In genomic region chr7:69858471-69858870, GRCh38 we compare ENCODE assay signal across 24 cellular contexts.
"Had no signal": no experiment of that assay in that cellular context is flagged by ENCODE, and none has a peak within 500 bp of the region (broad histone marks: within the 10 kb centered on the region; RNA-seq: fewer than 3 reads in every experiment).

No MANE protein-coding gene starts in this region.

- H3K27me3 Mint-ChIP-seq: dendritic cell treated with granulocyte-macrophage colony-stimulating factor and Interleukin-4, amounts not matched to agents 40 ng/mL and 50 ng/mL, for 4 days; progenitor cell of endocrine pancreas had no signal

- ATAC-seq: activated naive CD4-positive, alpha-beta T cell treated with anti-CD3 and anti-CD28 coated beads, Interleukin-2, amount 50 U/mL, for 72 hours; activated T-cell treated with anti-CD3 and anti-CD28 coated beads, Interleukin-2, amount 50 U/mL, for 72 hours; gastroesophageal sphincter; right lobe of liver; stimulated activated effector memory CD8-positive, alpha-beta T cell treated with anti-CD3 and anti-CD28 coated beads, Interleukin-12 subunit alpha, Interleukin-12 subunit beta, amount 100 ng/mL, for 72 hours; upper lobe of right lung had no signal

- DNase-seq: activated CD4-positive, alpha-beta T cell treated with anti-CD3 and anti-CD28 coated beads for 4 hours; activated CD4-positive, alpha-beta T cell treated with anti-CD3 and anti-CD28 coated beads, Interleukin-2, amount 50 U/mL, for 4 hours; activated naive CD4-positive, alpha-beta T cell; activated T-cell treated with anti-CD3 and anti-CD28 coated beads for 4 hours; activated T-cell treated with anti-CD3 and anti-CD28 coated beads, Interleukin-2, amount 50 U/mL, for 72 hours; head of caudate nucleus; hypothalamus; islet precursor cell; left ventricle myocardium inferior; nephron progenitor cell; right lobe of liver; stimulated activated CD4-positive, alpha-beta T cell treated with anti-CD3 and anti-CD28 coated beads, Interleukin-12 subunit alpha, Interleukin-12 subunit beta, amount 100 ng/mL, for 4 hours; stimulated activated CD4-positive, alpha-beta T cell treated with anti-CD3 and anti-CD28 coated beads, Interleukin-4, amount 100 ng/mL, for 1 hour; stomach; tibial artery; upper lobe of right lung had no signal

- H3K36me3 Mint-ChIP-seq: stimulated activated effector memory CD8-positive, alpha-beta T cell treated with anti-CD3 and anti-CD28 coated beads, Interleukin-12 subunit alpha, Interleukin-12 subunit beta, amount 100 ng/mL, for 72 hours had no signal

- H3K36me3 ChIP-seq: gastroesophageal sphincter, left ventricle myocardium inferior, neutrophil, right lobe of liver, stomach, tibial artery, upper lobe of right lung had no signal

- H3K27me3 ChIP-seq: gastroesophageal sphincter, neutrophil, right lobe of liver, stomach, upper lobe of right lung had no signal

- H3K4me1 ChIP-seq: right lobe of liver, tibial artery, upper lobe of right lung had no signal

- H3K27ac ChIP-seq: gastroesophageal sphincter, left ventricle myocardium inferior, neutrophil, right lobe of liver, skin epidermis, stomach, tibial artery, upper lobe of right lung had no signal

- H3K4me3 Mint-ChIP-seq: activated T-cell treated with anti-CD3 and anti-CD28 coated beads, Interleukin-2, amount 50 U/mL, for 72 hours; central memory CD8-positive, alpha-beta T cell; dendritic cell treated with granulocyte-macrophage colony-stimulating factor and Interleukin-4, amounts not matched to agents 40 ng/mL and 50 ng/mL, for 4 days; nephron progenitor cell; stimulated activated effector memory CD8-positive, alpha-beta T cell treated with anti-CD3 and anti-CD28 coated beads, Interleukin-12 subunit alpha, Interleukin-12 subunit beta, amount 100 ng/mL, for 72 hours had no signal

- H3K4me1 Mint-ChIP-seq: central memory CD8-positive, alpha-beta T cell; stimulated activated effector memory CD8-positive, alpha-beta T cell treated with anti-CD3 and anti-CD28 coated beads, Interleukin-12 subunit alpha, Interleukin-12 subunit beta, amount 100 ng/mL, for 72 hours had no signal

- H3K9me3 Mint-ChIP-seq: activated T-cell treated with anti-CD3 and anti-CD28 coated beads, Interleukin-2, amount 50 U/mL, for 72 hours; central memory CD8-positive, alpha-beta T cell; dendritic cell treated with granulocyte-macrophage colony-stimulating factor and Interleukin-4, amounts not matched to agents 40 ng/mL and 50 ng/mL, for 4 days; nephron progenitor cell; stimulated activated effector memory CD8-positive, alpha-beta T cell treated with anti-CD3 and anti-CD28 coated beads, Interleukin-12 subunit alpha, Interleukin-12 subunit beta, amount 100 ng/mL, for 72 hours had no signal

- H3K4me3 ChIP-seq: gastroesophageal sphincter, left ventricle myocardium inferior, right lobe of liver, skin epidermis, stomach, tibial artery, upper lobe of right lung had no signal

- H3K9me3 ChIP-seq: gastroesophageal sphincter, left ventricle myocardium inferior, neutrophil, right lobe of liver, stomach, tibial artery, upper lobe of right lung had no signal

- H3K27ac Mint-ChIP-seq: activated naive CD4-positive, alpha-beta T cell treated with anti-CD3 and anti-CD28 coated beads, Interleukin-2, amount 50 U/mL, for 72 hours; activated T-cell treated with anti-CD3 and anti-CD28 coated beads, Interleukin-2, amount 50 U/mL, for 72 hours; dendritic cell treated with granulocyte-macrophage colony-stimulating factor and Interleukin-4, amounts not matched to agents 40 ng/mL and 50 ng/mL, for 4 days; nephron progenitor cell; progenitor cell of endocrine pancreas; stimulated activated effector memory CD8-positive, alpha-beta T cell treated with anti-CD3 and anti-CD28 coated beads, Interleukin-12 subunit alpha, Interleukin-12 subunit beta, amount 100 ng/mL, for 72 hours had no signal
